In the genomic region with DNA sequence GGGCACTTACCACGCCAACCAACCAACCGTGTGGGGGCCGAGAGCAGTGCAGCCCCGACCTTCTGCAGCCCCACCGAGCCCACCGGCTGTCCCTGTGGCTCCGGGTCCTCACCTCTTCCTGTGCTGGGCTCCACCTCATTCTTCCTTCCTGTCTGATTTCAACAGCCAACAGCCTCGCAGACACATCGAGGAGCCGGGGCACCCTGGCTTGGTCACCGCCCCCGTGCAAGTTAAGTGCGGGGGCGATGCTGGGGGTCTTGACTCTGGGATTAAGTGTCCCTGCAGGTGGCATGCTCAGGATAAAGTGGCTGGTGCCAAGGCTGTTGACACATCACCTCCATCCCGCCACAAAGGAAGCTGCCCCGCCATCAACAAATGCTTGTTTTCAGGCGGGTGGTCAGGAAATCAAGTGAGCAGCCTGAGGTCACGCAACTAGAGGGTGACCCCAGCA, we compare ENCODE assay signal across 1 cellular context.
TF ChIP-seq lines count a peak whose summit lies in the region.

A gene with protein sequence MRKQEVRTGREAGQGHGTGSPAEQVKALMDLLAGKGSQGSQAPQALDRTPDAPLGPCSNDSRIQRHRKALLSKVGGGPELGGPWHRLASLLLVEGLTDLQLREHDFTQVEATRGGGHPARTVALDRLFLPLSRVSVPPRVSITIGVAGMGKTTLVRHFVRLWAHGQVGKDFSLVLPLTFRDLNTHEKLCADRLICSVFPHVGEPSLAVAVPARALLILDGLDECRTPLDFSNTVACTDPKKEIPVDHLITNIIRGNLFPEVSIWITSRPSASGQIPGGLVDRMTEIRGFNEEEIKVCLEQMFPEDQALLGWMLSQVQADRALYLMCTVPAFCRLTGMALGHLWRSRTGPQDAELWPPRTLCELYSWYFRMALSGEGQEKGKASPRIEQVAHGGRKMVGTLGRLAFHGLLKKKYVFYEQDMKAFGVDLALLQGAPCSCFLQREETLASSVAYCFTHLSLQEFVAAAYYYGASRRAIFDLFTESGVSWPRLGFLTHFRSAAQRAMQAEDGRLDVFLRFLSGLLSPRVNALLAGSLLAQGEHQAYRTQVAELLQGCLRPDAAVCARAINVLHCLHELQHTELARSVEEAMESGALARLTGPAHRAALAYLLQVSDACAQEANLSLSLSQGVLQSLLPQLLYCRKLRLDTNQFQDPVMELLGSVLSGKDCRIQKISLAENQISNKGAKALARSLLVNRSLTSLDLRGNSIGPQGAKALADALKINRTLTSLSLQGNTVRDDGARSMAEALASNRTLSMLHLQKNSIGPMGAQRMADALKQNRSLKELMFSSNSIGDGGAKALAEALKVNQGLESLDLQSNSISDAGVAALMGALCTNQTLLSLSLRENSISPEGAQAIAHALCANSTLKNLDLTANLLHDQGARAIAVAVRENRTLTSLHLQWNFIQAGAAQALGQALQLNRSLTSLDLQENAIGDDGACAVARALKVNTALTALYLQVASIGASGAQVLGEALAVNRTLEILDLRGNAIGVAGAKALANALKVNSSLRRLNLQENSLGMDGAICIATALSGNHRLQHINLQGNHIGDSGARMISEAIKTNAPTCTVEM (minus strand): TSS at position 102 of the 451 bp plus-strand sequence. CDS start 12,367 bp downstream, outside the sequence.

TF ChIP-seq in endothelial cell of umbilical vein, 7 proteins besides CTCF, POLR2A, EP300 and RAD21:
- TF ChIP-seq POLR2AphosphoS5 (IDR thresholded peaks at IDR 0.05; ENCODE audit: insufficient read depth, low read depth, low read length) (peak; percentile 22), MYC (IDR thresholded peaks at IDR 0.05; ENCODE audit: low read depth, low read length) (no peak)
